In the genomic region with DNA sequence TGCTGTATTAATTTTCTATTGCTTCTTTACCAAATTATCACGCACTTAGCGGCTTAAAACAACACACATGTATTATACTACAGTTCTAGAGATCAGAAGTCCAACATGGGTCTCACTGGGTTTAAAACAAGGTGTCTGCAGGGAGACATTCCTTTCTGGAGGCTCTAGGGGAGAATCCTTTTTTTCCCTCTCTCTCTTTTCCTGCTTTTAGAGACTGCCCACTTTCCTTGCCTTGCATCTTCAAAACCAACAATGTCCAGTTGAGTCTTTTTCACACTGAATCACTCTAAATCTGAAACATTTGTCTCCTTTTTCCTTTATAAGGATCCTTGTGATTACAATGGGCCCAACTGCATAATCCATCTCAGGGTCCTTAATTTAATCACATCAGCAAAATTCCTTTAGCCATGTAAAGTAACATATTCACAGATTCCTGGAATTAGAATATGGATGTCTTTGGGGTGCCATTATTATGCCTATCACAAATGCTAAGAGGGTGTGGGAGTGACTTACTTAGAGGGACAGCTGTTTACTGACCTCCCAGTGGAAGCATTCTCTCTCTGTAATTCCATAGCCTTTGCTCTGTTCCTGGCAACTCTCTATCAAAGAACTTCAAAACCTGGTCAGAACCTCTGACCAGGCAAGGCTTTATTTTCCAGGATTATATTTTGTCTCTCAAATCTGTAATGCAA, we compare ENCODE assay signal across 12 cellular contexts.
"Had no signal": no experiment of that assay in that cellular context is flagged by ENCODE, and none has a peak within 500 bp of the region (broad histone marks: within the 10 kb centered on the region; RNA-seq: fewer than 3 reads in every experiment).

No MANE protein-coding gene starts in this region.

- ATAC-seq: activated T-helper 17 cell treated with anti-CD3 and anti-CD28 coated beads, Interleukin-2, amount 50 U/mL, for 72 hours; left cardiac atrium; pancreas; stimulated activated effector memory CD8-positive, alpha-beta T cell treated with anti-CD3 and anti-CD28 coated beads, Interleukin-12 subunit alpha, Interleukin-12 subunit beta, amount 100 ng/mL, for 72 hours; T-helper 17 cell had no signal

- H3K4me3 Mint-ChIP-seq: activated naive CD4-positive, alpha-beta T cell treated with anti-CD3 and anti-CD28 coated beads for 36 hours; activated T-helper 17 cell treated with anti-CD3 and anti-CD28 coated beads, Interleukin-2, amount 50 U/mL, for 72 hours; stimulated activated effector memory CD8-positive, alpha-beta T cell treated with anti-CD3 and anti-CD28 coated beads, Interleukin-12 subunit alpha, Interleukin-12 subunit beta, amount 100 ng/mL, for 72 hours; T-helper 17 cell had no signal

- H3K9me3 Mint-ChIP-seq: activated naive CD4-positive, alpha-beta T cell treated with anti-CD3 and anti-CD28 coated beads for 36 hours; activated T-helper 17 cell treated with anti-CD3 and anti-CD28 coated beads, Interleukin-2, amount 50 U/mL, for 72 hours; stimulated activated effector memory CD8-positive, alpha-beta T cell treated with anti-CD3 and anti-CD28 coated beads, Interleukin-12 subunit alpha, Interleukin-12 subunit beta, amount 100 ng/mL, for 72 hours had no signal

- H3K27ac ChIP-seq: pancreas, upper lobe of left lung had no signal

- H3K36me3 ChIP-seq: pancreas, upper lobe of left lung had no signal

- H3K27me3 Mint-ChIP-seq: activated T-helper 17 cell treated with anti-CD3 and anti-CD28 coated beads, Interleukin-2, amount 50 U/mL, for 72 hours had no signal

- H3K4me1 ChIP-seq: pancreas had no signal

- H3K27ac Mint-ChIP-seq: activated T-helper 17 cell treated with anti-CD3 and anti-CD28 coated beads, Interleukin-2, amount 50 U/mL, for 72 hours; stimulated activated effector memory CD8-positive, alpha-beta T cell treated with anti-CD3 and anti-CD28 coated beads, Interleukin-12 subunit alpha, Interleukin-12 subunit beta, amount 100 ng/mL, for 72 hours; T-helper 17 cell had no signal

- H3K27me3 ChIP-seq: pancreas, upper lobe of left lung had no signal

- H3K4me3 ChIP-seq: pancreas, upper lobe of left lung had no signal

- DNase-seq: activated CD4-positive, alpha-beta T cell treated with anti-CD3 and anti-CD28 coated beads, Interleukin-2, amount 50 U/mL, for 1 hour; activated naive CD4-positive, alpha-beta T cell treated with anti-CD3 and anti-CD28 coated beads for 36 hours; activated T-cell treated with anti-CD3 and anti-CD28 coated beads for 4 hours; left cardiac atrium; pancreas; retina; small intestine; substantia nigra; T-helper 17 cell; upper lobe of left lung had no signal

- H3K9me3 ChIP-seq: pancreas, upper lobe of left lung had no signal
